13 cellular contexts compared by ENCODE assay signal in the genomic region with DNA sequence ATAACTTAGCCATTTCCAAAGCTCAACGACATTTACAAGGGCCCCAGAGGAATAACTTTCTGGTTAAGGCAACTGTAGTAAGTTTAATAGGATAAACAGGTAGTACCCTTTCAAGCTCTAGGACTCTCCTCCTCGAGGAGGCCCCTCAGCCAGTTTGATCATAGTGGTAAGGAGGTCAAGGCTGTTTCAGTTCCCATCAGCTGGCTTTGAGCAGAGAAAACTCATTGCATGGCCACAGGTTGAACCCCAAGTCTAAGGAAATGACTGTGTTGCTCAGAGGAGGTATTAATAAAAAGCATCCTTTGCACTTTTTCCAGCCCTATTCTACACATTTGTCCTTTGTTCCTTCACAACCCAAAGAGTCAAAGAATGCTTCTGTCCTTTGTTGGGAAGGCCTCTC. TPM values are rescaled to one million over a fixed set of nuclear protein-coding genes. Genes with fewer than 3 reads are reported as not detected.
A peak's percentile ranks its signal among the peaks of the same experiment; 100 is the strongest.
DNase-seq lines count a peak whose midpoint lies in the region; ATAC-seq, FAIRE-seq and TF ChIP-seq lines count a peak whose summit lies in the region.
"Had no signal": no experiment of that assay in that cellular context is flagged by ENCODE, and none has a peak within 500 bp of the region (broad histone marks: within the 10 kb centered on the region; RNA-seq: fewer than 3 reads in every experiment).

No MANE protein-coding gene starts in this region.

- FAIRE-seq in GM12892 (lab: Jason Lieb, UNC) (peak; percentile 80), HTR-8/SVneo (lab: Jason Lieb, UNC) (no peak)

- peak; percentile 63 for ATAC-seq in GM19372 (IDR thresholded peaks at IDR 0.05; ENCODE audit: low read depth, unreplicated experiment)
- peak; percentile 54 for ATAC-seq in HG02759 (IDR thresholded peaks at IDR 0.05; ENCODE audit: unreplicated experiment)
- peak; percentile 49 for ATAC-seq in HG03439 (IDR thresholded peaks at IDR 0.05; ENCODE audit: unreplicated experiment)

- in situ Hi-C loops in ACHN (cut with HindIII; ENCODE audit: low pct_ligation_motif_present, low pct_unique_long_range_greater_than_20kb, low sequenced_read_pairs) = no loop called here

- no peak for TF ChIP-seq POLR2A in GM12892 (IDR thresholded peaks at IDR 0.05; ENCODE audit: low read depth, low read length)

- peak; percentile 46 for DNase-seq in GM12892 (ENCODE audit: insufficient read length)
- no peak for DNase-seq in NCI-H1417 treated with DMSO at 0.1 percent for 48 hours (lab: John Stamatoyannopoulos, UW)
- no peak for DNase-seq in substantia nigra (lab: John Stamatoyannopoulos, UW)
- no peak for DNase-seq in HTR-8/SVneo (ENCODE audit: insufficient read length, low spot score)
- no peak for DNase-seq in ACHN
- DNase-seq: activated CD4-positive, alpha-beta T cell treated with anti-CD3 and anti-CD28 coated beads, Interleukin-2, amount 50 U/mL, for 1 hour; activated naive CD8-positive, alpha-beta T cell treated with anti-CD3 and anti-CD28 coated beads, Interleukin-2, amount 10 ng/mL, durations not matched to agents 7 days and 5 days; NCI-H524; SK-N-SH; tibial artery had no signal

- no peak overlapping the region for H3K27ac ChIP-seq in substantia nigra (ENCODE audit: low read depth, low read length, poor library complexity, severe bottlenecking)
- H3K27ac ChIP-seq: tibial artery had no signal

RNA-seq across cellular contexts. Expression of gene PRRC1, which starts 53.9 kb away (rescaled TPM):
- 27.3 TPM for polyA plus RNA-seq in GM12892 (2012; ENCODE audit: missing spikeins)
